In the genomic region with DNA sequence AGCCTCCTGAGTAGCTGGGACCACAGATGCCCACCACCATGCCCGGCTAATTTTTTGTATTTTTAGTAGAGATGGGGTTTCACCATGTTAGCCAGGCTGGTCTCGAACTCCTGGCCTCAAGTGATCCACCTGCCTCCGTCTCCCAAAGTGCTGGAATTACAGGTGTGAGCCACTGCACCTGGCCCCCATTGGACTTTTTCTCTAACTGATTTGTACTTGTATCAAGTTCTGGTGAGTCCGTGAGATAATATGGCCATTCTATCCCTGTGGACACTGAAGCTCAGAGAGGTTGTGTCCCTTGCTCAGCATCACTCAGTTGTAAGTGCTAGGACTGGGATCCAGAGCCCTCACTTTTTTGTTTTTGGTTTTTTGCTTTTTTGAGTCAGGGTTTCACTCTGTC, we compare ENCODE assay signal across 8 cellular contexts. TPM values are rescaled to one million over a fixed set of nuclear protein-coding genes. Genes with fewer than 3 reads are reported as not detected.
DNase-seq lines count a peak whose midpoint lies in the region; TF ChIP-seq lines count a peak whose summit lies in the region.
"Not testable (repeated sequence)": the region's sequence is repeated elsewhere in the genome, so short reads cannot be mapped to it uniquely, and the experiment has no call there.

No MANE protein-coding gene starts in this region.

- TF ChIP-seq CTCF in coronary artery (IDR thresholded peaks at IDR 0.05); neural progenitor cell (IDR thresholded peaks at IDR 0.05); stomach (IDR thresholded peaks at IDR 0.05); thyroid gland (IDR thresholded peaks at IDR 0.05); vagina (IDR thresholded peaks at IDR 0.05): not testable (repeated sequence)

- H2AFZ ChIP-seq in neural progenitor cell (replicated peaks): not testable (repeated sequence)

- intact Hi-C loops in cardiac septum (cut with DNase I); stomach (cut with DNase I; ENCODE audit: low total_unique reads); thyroid gland (cut with DNase I); vagina (cut with DNase I): not testable (repeated sequence)

- not testable (repeated sequence) for H3K9me3 ChIP-seq in neural progenitor cell (ENCODE audit: low read depth); stomach; thyroid gland; vagina

- H4K20me1 ChIP-seq in neural progenitor cell (ENCODE audit: low read depth): peaks cover 10% of the 10 kb centered on the region

- H3K4me3 Mint-ChIP-seq in activated T-cell treated with anti-CD3 and anti-CD28 coated beads, Interleukin-2, amount 50 U/mL, for 24 hours; neural progenitor cell: not testable (repeated sequence)

- not testable (repeated sequence) for H3K27ac Mint-ChIP-seq in activated T-cell treated with anti-CD3 and anti-CD28 coated beads, Interleukin-2, amount 50 U/mL, for 24 hours
- H3K27ac Mint-ChIP-seq in neural progenitor cell: peak overlapping the region; percentile 57

- peaks cover 19% of the 10 kb centered on the region for H3K4me1 Mint-ChIP-seq in activated T-cell treated with anti-CD3 and anti-CD28 coated beads, Interleukin-2, amount 50 U/mL, for 24 hours (ENCODE audit: low read depth)
- peaks cover 46% of the 10 kb centered on the region for H3K4me1 Mint-ChIP-seq in neural progenitor cell

- H3K4me3 ChIP-seq in coronary artery; neural progenitor cell; stomach; thyroid gland (replicated peaks in 1 of 3); vagina: not testable (repeated sequence)

- peaks cover 41% of the 10 kb centered on the region for H3K4me1 ChIP-seq in neural progenitor cell
- H3K4me1 ChIP-seq in stomach: peaks cover 74 to 98% (median 85%) of the 10 kb centered on the region in 4 donors
- H3K4me1 ChIP-seq in thyroid gland: peaks cover 70 to 82% of the 10 kb centered on the region in 2 donors
- peaks cover 92% of the 10 kb centered on the region for H3K4me1 ChIP-seq in vagina

- H3K36me3 ChIP-seq in neural progenitor cell, thyroid gland, vagina: not testable (repeated sequence)
- peaks cover 0 to 33% (median 0%) of the 10 kb centered on the region in 4 donors for H3K36me3 ChIP-seq in stomach

- WGBS in stomach, 5 donors: 73 to 95% (median 79%) methylated on average over 4 of the region's 4 CpGs
- 74 to 78% methylated on average over 4 of the region's 4 CpGs for WGBS in thyroid gland, 2 donors

- not testable (repeated sequence) for H3K27me3 ChIP-seq in layer of hippocampus (ENCODE audit: control insufficient read depth, insufficient read depth, low read length); neural progenitor cell; stomach; thyroid gland; vagina

- not testable (repeated sequence) for TF ChIP-seq POLR2A in stomach (IDR thresholded peaks at IDR 0.05); thyroid gland (IDR thresholded peaks at IDR 0.05); vagina (IDR thresholded peaks at IDR 0.05)

- H3K27me3 Mint-ChIP-seq in activated T-cell treated with anti-CD3 and anti-CD28 coated beads, Interleukin-2, amount 50 U/mL, for 24 hours; neural progenitor cell (ENCODE audit: insufficient read depth, low read depth): not testable (repeated sequence)

- not testable (repeated sequence) for H3K79me2 ChIP-seq in neural progenitor cell (ENCODE audit: low read depth)

- H3K9me3 Mint-ChIP-seq in activated T-cell treated with anti-CD3 and anti-CD28 coated beads, Interleukin-2, amount 50 U/mL, for 24 hours; neural progenitor cell: not testable (repeated sequence)

- not testable (repeated sequence) for H3K4me2 ChIP-seq in neural progenitor cell

- peak; percentile 6 for DNase-seq in activated T-cell treated with anti-CD3 and anti-CD28 coated beads, Interleukin-2, amount 50 U/mL, for 24 hours
- not testable (repeated sequence) for DNase-seq in coronary artery (ENCODE audit: low spot score); neural progenitor cell (ENCODE audit: low spot score); stomach; thyroid gland; vagina (ENCODE audit: extremely low spot score in 2 of 2)
- DNase-seq in cardiac septum (ENCODE audit: low spot score): peak; percentile 51

- not testable (repeated sequence) for H3K9ac ChIP-seq in neural progenitor cell

- peaks cover 36% of the 10 kb centered on the region for H3F3A ChIP-seq in neural progenitor cell (ENCODE audit: low read depth)

- H3K27ac ChIP-seq in coronary artery (peak overlapping the region; percentile 78 to 89), layer of hippocampus (ENCODE audit: low read depth, low read length) (peak overlapping the region; percentile 94), stomach (peak overlapping the region in 4 of 5 donors; percentile 85 to 96 (median 88)), thyroid gland (peak overlapping the region in 2 of 3 donors; percentile 94 to 98), vagina (peak overlapping the region; percentile 97)
- not testable (repeated sequence) for H3K27ac ChIP-seq in neural progenitor cell

- not testable (repeated sequence) for H3K36me3 Mint-ChIP-seq in activated T-cell treated with anti-CD3 and anti-CD28 coated beads, Interleukin-2, amount 50 U/mL, for 24 hours (ENCODE audit: low read depth); neural progenitor cell

- TF ChIP-seq EP300 in stomach (IDR thresholded peaks at IDR 0.05): not testable (repeated sequence)

RNA-seq across cellular contexts. Expression of a gene that starts 23.6 kb away (rescaled TPM):
- total RNA-seq in cardiac septum: 855 TPM
- total RNA-seq in neural progenitor cell (ENCODE audit: low replicate concordance): 72.1 and 114 TPM in 2 replicates
- total RNA-seq in stomach: 100 to 1,000 TPM; 385 to 909 (median 565) TPM
- polyA plus RNA-seq in stomach: 100 to 1,000 TPM; 215 to 742 (median 424) TPM
- total RNA-seq in thyroid gland: 1,000 to 10,000 TPM; 1,151 to 1,624 (median 1,443) TPM
- 2,053 TPM for total RNA-seq in vagina
